Comparison of ENCODE assay signal across 1 cellular context in genomic region chr10:14880201-14880600, GRCh38.
TF ChIP-seq lines count a peak whose summit lies in the region.

No MANE protein-coding gene starts in this region.

TF ChIP-seq in H1, 55 proteins besides CTCF, POLR2A, EP300 and RAD21:
- TF ChIP-seq RXRA (IDR thresholded peaks at IDR 0.05; ENCODE audit: insufficient read depth, low read depth, low read length) (no peak), SIN3A (conservative IDR thresholded peaks at IDR 0.05 in 1 of 2, IDR thresholded peaks at IDR 0.05 in 1 of 2; ENCODE audit: low read depth in 1 of 2, low read length in 2 of 2) (peak; percentile 74 to 81; a peak in 2 of 4 replicates)
